ENCODE assay signal across 11 cellular contexts in genomic region chr5:135139397-135140134, GRCh38.
DNase-seq lines count a peak whose midpoint lies in the region; ATAC-seq and TF ChIP-seq lines count a peak whose summit lies in the region.
"Had no signal": no experiment of that assay in that cellular context is flagged by ENCODE, and none has a peak within 500 bp of the region (broad histone marks: within the 10 kb centered on the region; RNA-seq: fewer than 3 reads in every experiment).

No MANE protein-coding gene starts in this region.

- H3K9me3 ChIP-seq in left ventricle myocardium inferior (replicated peaks), result no peaks in the 10 kb centered on the region
- H3K9me3 ChIP-seq: heart right ventricle had no signal

- H3K27ac ChIP-seq in brain microvascular endothelial cell (no peak overlapping the region), left ventricle myocardium inferior (replicated peaks) (no peak overlapping the region)

- ATAC-seq in GM18498 (IDR thresholded peaks at IDR 0.05; ENCODE audit: unreplicated experiment) (no peak), HG02852 (IDR thresholded peaks at IDR 0.05; ENCODE audit: unreplicated experiment) (no peak)

- no peaks in the 10 kb centered on the region for H3K4me1 ChIP-seq in left ventricle myocardium inferior

- in situ Hi-C loops in brain microvascular endothelial cell (cut with HindIII; ENCODE audit: low pct_ligation_motif_present, low sequenced_read_pairs), result no loop called here

- TF ChIP-seq CTCF in AG10803 (conservative IDR thresholded peaks at IDR 0.05; ENCODE audit: low read length) (no peak), brain microvascular endothelial cell (IDR thresholded peaks at IDR 0.05; ENCODE audit: low read depth, low read length, missing control alignments) (no peak), left ventricle myocardium inferior (IDR thresholded peaks at IDR 0.05; ENCODE audit: borderline replicate concordance) (no peak)

- DNase-seq in AG10803 (ENCODE audit: low read depth) (peak; percentile 88), LoVo (ENCODE audit: low spot score) (peak; percentile 35), brain microvascular endothelial cell (peak; percentile 59), mucosa of gallbladder (ENCODE audit: low spot score) (peak; percentile 45), NCI-H187 (lab: John Stamatoyannopoulos, UW) (no peak), left ventricle myocardium inferior (no peak)
- DNase-seq: DND-41, heart right ventricle, NCI-H2081 had no signal

- no peak overlapping the region for H3K4me3 ChIP-seq in AG10803 (ENCODE audit: low read length)
- H3K4me3 ChIP-seq in brain microvascular endothelial cell (ENCODE audit: low read depth, low read length), result no peak overlapping the region
- no peak overlapping the region for H3K4me3 ChIP-seq in left ventricle myocardium inferior
- H3K4me3 ChIP-seq: heart right ventricle had no signal

- H3K27me3 ChIP-seq in brain microvascular endothelial cell (replicated peaks) (no peaks in the 10 kb centered on the region), left ventricle myocardium inferior (ENCODE audit: low read depth) (peaks cover 64% of the 10 kb centered on the region)

- intact Hi-C loops in left ventricle myocardium inferior (cut with micrococcal nuclease), result no loop called here

- no peaks in the 10 kb centered on the region for H3K36me3 ChIP-seq in brain microvascular endothelial cell (replicated peaks)
- H3K36me3 ChIP-seq in left ventricle myocardium inferior, result no peaks in the 10 kb centered on the region
- H3K36me3 ChIP-seq: heart right ventricle had no signal

Comparison
In these comparisons a context has a peak if more than half of its experiments do, and no peak if none do; other contexts are left out.
1. DNase-seq: peak in AG10803 (single experiment), LoVo (single experiment), brain microvascular endothelial cell (single experiment) and mucosa of gallbladder (single experiment); none in NCI-H187 (0 of 2) and left ventricle myocardium inferior (single experiment).